ENCODE assay signal across 17 cellular contexts in the genomic region with DNA sequence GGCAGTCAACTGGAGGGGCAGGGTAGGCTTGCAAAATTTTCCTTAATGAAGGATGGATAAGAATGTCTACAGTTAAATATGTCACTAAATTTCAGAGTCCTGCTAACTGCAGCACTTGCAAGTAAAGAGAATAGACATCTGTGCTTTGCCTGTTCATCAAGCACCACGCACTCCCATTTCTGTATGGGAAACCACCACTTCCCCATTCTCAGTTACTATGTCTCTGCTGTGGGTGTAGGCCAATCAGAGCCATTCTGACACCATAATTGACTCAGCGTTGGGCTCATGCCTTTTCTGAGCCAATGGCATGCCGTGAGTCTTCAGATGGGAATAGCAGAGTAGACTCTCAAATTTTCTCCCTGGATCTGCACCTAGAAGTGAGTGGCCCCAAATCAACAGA.
DNase-seq lines count a peak whose midpoint lies in the region; ATAC-seq, FAIRE-seq and TF ChIP-seq lines count a peak whose summit lies in the region.
"Had no signal": no experiment of that assay in that cellular context is flagged by ENCODE, and none has a peak within 500 bp of the region (broad histone marks: within the 10 kb centered on the region; RNA-seq: fewer than 3 reads in every experiment).

No MANE protein-coding gene starts in this region.

- DNase-seq in DMS53 treated with DMSO at 0.1 percent for 48 hours (lab: John Stamatoyannopoulos, UW; ENCODE audit: unreplicated experiment) (no peak), kidney (no peak), NCI-H2227 (lab: John Stamatoyannopoulos, UW; ENCODE audit: unreplicated experiment) (no peak)
- no peak for DNase-seq in activated CD4-positive, alpha-beta T cell treated with anti-CD3 and anti-CD28 coated beads for 1 hour
- DNase-seq: activated CD4-positive, alpha-beta T cell treated with anti-CD3 and anti-CD28 coated beads for 36 hours; activated gamma-delta T cell treated with Interleukin-2 at 50 U/mL for 16 hours; heart right ventricle; left ventricle myocardium superior; NK-92 treated with Interleukin-12 subunit alpha and Interleukin-12 subunit beta, amount 100 ng/mL, for 24 hours; transverse colon had no signal

- no peak overlapping the region for H3K9ac ChIP-seq in kidney (ENCODE audit: low read length in 2 of 2)

- H3K27ac ChIP-seq in kidney (ENCODE audit: low read depth in 2 of 2, low read length in 2 of 2), result no peak overlapping the region
- H3K27ac ChIP-seq: heart right ventricle, transverse colon had no signal

- no peak overlapping the region for H3K4me3 ChIP-seq in kidney (ENCODE audit: low read length in 2 of 2)
- H3K4me3 ChIP-seq: heart right ventricle, smooth muscle cell, transverse colon had no signal

- no peaks in the 10 kb centered on the region for H3K36me3 ChIP-seq in kidney (ENCODE audit: control insufficient read depth in 1 of 2, insufficient read depth in 2 of 2, low read length in 2 of 2)
- H3K36me3 ChIP-seq: heart right ventricle, transverse colon had no signal

- H3K4me1 ChIP-seq in kidney (ENCODE audit: control insufficient read depth in 1 of 2, insufficient read depth in 1 of 2, low read depth in 1 of 2, low read length in 2 of 2), result no peaks in the 10 kb centered on the region
- H3K4me1 ChIP-seq: transverse colon had no signal

- no peak for TF ChIP-seq CTCF in kidney (IDR thresholded peaks at IDR 0.05; ENCODE audit: borderline replicate concordance, extremely low read depth, insufficient read depth)

- peak; percentile 81 for ATAC-seq in GM18498 (IDR thresholded peaks at IDR 0.05; ENCODE audit: unreplicated experiment)
- peak; percentile 82 for ATAC-seq in GM19467 (IDR thresholded peaks at IDR 0.05; ENCODE audit: unreplicated experiment)
- peak; percentile 95 for ATAC-seq in HG02870 (IDR thresholded peaks at IDR 0.05; ENCODE audit: unreplicated experiment)
- ATAC-seq in HG03521 (IDR thresholded peaks at IDR 0.05; ENCODE audit: unreplicated experiment), result peak; percentile 93
- ATAC-seq: activated CD4-positive, alpha-beta T cell treated with anti-CD3 and anti-CD28 coated beads for 36 hours; heart right ventricle; left ventricle myocardium superior had no signal

- intact Hi-C loops in kidney (cut with DNase I), result no loop called here

- no peak for FAIRE-seq in kidney (lab: Jason Lieb, UNC)
- FAIRE-seq: endothelial cell of umbilical vein, HTR-8/SVneo had no signal

- no peaks in the 10 kb centered on the region for H3K9me3 ChIP-seq in kidney (ENCODE audit: control insufficient read depth in 1 of 2, low read length in 2 of 2)
- H3K9me3 ChIP-seq: transverse colon had no signal
